8 cellular contexts compared by ENCODE assay signal in the genomic region with DNA sequence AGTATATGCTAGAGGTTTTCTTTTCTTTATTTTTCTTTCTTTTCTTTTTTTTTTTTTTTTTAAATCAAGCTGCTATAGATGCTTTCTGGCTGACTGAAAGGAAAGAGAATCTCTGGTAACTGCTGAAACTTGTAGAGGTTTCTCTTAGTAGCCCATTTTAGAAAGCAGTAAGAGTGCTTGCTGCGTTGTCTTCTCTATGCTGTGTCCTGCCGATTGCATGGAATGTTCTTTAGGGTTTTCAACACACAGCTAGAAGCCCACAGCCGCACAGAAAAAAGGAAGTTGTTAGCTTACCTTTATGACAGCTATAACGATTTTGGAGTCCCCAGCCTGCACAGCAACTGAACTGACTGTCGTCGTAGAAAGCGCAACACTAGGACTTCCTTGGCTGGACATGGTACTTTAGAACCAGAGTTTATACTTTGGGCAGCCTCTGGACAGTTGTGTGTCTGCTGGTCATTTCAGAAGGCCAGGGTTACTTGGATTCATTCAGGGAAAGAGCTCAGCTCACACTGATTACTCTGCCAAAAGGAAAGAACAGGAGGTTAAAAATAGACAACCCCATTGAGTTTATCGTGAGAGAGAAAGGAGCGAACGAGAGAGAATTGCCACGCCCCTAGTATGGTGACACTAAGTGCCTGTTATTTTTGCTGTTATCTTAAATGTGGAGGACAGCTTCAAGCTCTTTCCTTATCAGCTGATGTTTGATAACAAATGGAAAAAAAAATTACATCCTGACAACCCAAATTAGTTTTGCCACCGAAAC.
DNase-seq lines count a peak whose midpoint lies in the region; ATAC-seq and TF ChIP-seq lines count a peak whose summit lies in the region.

A gene with protein sequence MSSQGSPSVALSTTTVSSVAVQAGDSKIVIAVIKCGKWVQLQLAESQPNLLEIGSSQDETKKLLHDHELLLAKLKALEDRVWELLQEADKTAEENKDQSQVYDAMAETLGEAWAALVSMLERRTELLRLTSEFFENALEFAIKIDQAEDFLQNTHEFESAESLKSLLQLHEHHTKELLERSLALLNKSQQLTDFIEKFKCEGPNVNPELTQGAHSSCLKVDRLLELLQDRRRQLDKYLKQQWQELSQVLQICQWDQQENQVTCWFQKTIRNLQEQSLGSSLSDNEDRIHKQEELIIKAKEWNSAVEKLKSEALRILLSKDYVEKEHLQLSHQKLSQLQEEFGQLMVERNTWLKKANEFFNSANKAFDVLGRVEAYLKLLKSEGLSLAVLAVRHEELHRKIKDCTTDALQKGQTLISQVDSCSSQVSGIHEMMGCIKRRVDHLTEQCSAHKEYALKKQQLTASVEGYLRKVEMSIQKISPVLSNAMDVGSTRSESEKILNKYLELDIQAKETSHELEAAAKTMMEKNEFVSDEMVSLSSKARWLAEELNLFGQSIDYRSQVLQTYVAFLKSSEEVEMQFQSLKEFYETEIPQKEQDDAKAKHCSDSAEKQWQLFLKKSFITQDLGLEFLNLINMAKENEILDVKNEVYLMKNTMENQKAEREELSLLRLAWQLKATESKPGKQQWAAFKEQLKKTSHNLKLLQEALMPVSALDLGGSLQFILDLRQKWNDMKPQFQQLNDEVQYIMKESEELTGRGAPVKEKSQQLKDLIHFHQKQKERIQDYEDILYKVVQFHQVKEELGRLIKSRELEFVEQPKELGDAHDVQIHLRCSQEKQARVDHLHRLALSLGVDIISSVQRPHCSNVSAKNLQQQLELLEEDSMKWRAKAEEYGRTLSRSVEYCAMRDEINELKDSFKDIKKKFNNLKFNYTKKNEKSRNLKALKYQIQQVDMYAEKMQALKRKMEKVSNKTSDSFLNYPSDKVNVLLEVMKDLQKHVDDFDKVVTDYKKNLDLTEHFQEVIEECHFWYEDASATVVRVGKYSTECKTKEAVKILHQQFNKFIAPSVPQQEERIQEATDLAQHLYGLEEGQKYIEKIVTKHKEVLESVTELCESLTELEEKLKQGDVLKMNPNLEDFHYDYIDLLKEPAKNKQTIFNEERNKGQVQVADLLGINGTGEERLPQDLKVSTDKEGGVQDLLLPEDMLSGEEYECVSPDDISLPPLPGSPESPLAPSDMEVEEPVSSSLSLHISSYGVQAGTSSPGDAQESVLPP (N-terminal part only) (minus strand): TSS at position 592 of the 766 bp plus-strand sequence. CDS start 196 bp downstream, at position 396.

- no peak within 1 kb of the TSS for H3K27ac ChIP-seq in rectal smooth muscle tissue (ENCODE audit: low read depth, low read length)

- H3K36me3 ChIP-seq in rectal smooth muscle tissue (ENCODE audit: control insufficient read depth, insufficient read depth, low read length), result no peaks in the 10 kb centered on the region

- H3K4me3 ChIP-seq in rectal smooth muscle tissue (ENCODE audit: low read length), result peak within 1 kb of the TSS; percentile 58

- H3K9ac ChIP-seq in rectal smooth muscle tissue (ENCODE audit: low read length), result no peak within 1 kb of the TSS

- ATAC-seq in GM18907 (IDR thresholded peaks at IDR 0.05; ENCODE audit: unreplicated experiment) (peak; percentile 67), HG02759 (IDR thresholded peaks at IDR 0.05; ENCODE audit: unreplicated experiment) (peak; percentile 71)

- H3K4me1 ChIP-seq in rectal smooth muscle tissue (ENCODE audit: control insufficient read depth, insufficient read depth, low read length), result no peaks in the 10 kb centered on the region

- no peak for TF ChIP-seq POLR2A in erythroblast (IDR thresholded peaks at IDR 0.05; ENCODE audit: low read length)

- H3K27me3 ChIP-seq in rectal smooth muscle tissue (ENCODE audit: control insufficient read depth, insufficient read depth, low read length), result no peaks in the 10 kb centered on the region

- peak; percentile 86 for DNase-seq in NOMO-1 treated with DMSO at 0.1 percent for 48 hours (lab: John Stamatoyannopoulos, UW; ENCODE audit: unreplicated experiment)
- DNase-seq in erythroblast (lab: John Stamatoyannopoulos, UW), result peak; percentile 39 to 73
- DNase-seq in NCI-H345 (lab: John Stamatoyannopoulos, UW), result no peak
- DNase-seq in epidermal melanocyte (ENCODE audit: insufficient read length, low spot score), result no peak
- no peak for DNase-seq in GF-D8 (lab: John Stamatoyannopoulos, UW)

Comparison
In these comparisons a context has a peak if more than half of its experiments do, and no peak if none do; other contexts are left out.
1. DNase-seq: peak in NOMO-1 treated with DMSO at 0.1 percent for 48 hours (single experiment) and erythroblast (2 of 2); none in NCI-H345 (single experiment), epidermal melanocyte (single experiment) and GF-D8 (single experiment).